ENCODE assay signal across 8 cellular contexts in genomic region chr18:58541137-58541788, GRCh38.
A peak's percentile ranks its signal among the peaks of the same experiment; 100 is the strongest.
DNase-seq lines count a peak whose midpoint lies in the region; ATAC-seq and TF ChIP-seq lines count a peak whose summit lies in the region.

No MANE protein-coding gene starts in this region.

- H3K27ac ChIP-seq in CD4-positive, CD25-positive, alpha-beta regulatory T cell (ENCODE audit: insufficient read depth, low read length, poor library complexity, severe bottlenecking) = no peak overlapping the region
- H3K27ac ChIP-seq in HCT116 (ENCODE audit: low read depth, low read length) (peak overlapping the region; percentile 63; the same call in 1 of the 2 replicates), iPS DF 6.9 (ENCODE audit: low read length) (no peak overlapping the region)

- H3K36me3 ChIP-seq in CD4-positive, CD25-positive, alpha-beta regulatory T cell (ENCODE audit: control insufficient read depth, insufficient read depth, low read length) = no peaks in the 10 kb centered on the region
- H3K36me3 ChIP-seq in HCT116 (ENCODE audit: control insufficient read depth in 1 of 2, insufficient read depth in 2 of 2, low read length in 2 of 2) = no peaks in the 10 kb centered on the region
- no peaks in the 10 kb centered on the region for H3K36me3 ChIP-seq in iPS DF 6.9 (ENCODE audit: control insufficient read depth, insufficient read depth, low read length)

- peak overlapping the region; percentile 45 to 80 (median 60) for H3K27ac Mint-ChIP-seq in CD4-positive, CD25-positive, alpha-beta regulatory T cell
- H3K27ac Mint-ChIP-seq in activated B cell treated with CpG ODN at 0.5 μM for 24 hours = peak overlapping the region; percentile 30

- no peak for TF ChIP-seq POLR2A in HCT116 (IDR thresholded peaks at IDR 0.05; ENCODE audit: borderline replicate concordance, extremely low read depth, insufficient read depth, insufficient read length)

- no peaks in the 10 kb centered on the region for H3K9me2 ChIP-seq in HCT116 (ENCODE audit: insufficient read depth)

- H4K20me1 ChIP-seq in HCT116 (ENCODE audit: insufficient read depth) = no peaks in the 10 kb centered on the region

- H3K4me3 Mint-ChIP-seq in CD4-positive, CD25-positive, alpha-beta regulatory T cell = no peak overlapping the region
- peak overlapping the region; percentile 55 for H3K4me3 Mint-ChIP-seq in activated B cell treated with CpG ODN at 0.5 μM for 24 hours

- no peak for ATAC-seq in CD4-positive, CD25-positive, alpha-beta regulatory T cell (ENCODE audit: low read depth in 2 of 2)
- ATAC-seq in HCT116 = peak; percentile 79
- ATAC-seq in activated B cell treated with CpG ODN at 0.5 μM for 24 hours (ENCODE audit: low read depth) = no peak

- peaks cover 0 to 3% (median 0%) of the 10 kb centered on the region in 7 donors for H3K9me3 Mint-ChIP-seq in CD4-positive, CD25-positive, alpha-beta regulatory T cell
- H3K9me3 Mint-ChIP-seq in activated B cell treated with CpG ODN at 0.5 μM for 24 hours = no peaks in the 10 kb centered on the region

- RAD21 ChIA-PET in HCT116 (lab: Charles Lee; ENCODE audit: low non-redundant PET in 1 of 2, low total read pairs in 2 of 2, uncharacterized antibody in 2 of 2, unreplicated experiment in 2 of 2) = no interaction called here

- peaks cover 10 to 34% (median 20%) of the 10 kb centered on the region in 4 donors for H3K4me1 Mint-ChIP-seq in CD4-positive, CD25-positive, alpha-beta regulatory T cell
- peaks cover 69% of the 10 kb centered on the region for H3K4me1 Mint-ChIP-seq in activated B cell treated with CpG ODN at 0.5 μM for 24 hours

- H2AFZ ChIP-seq in HCT116 (ENCODE audit: low read depth, low read length, poor library complexity, severe bottlenecking) = peak overlapping the region; percentile 52

- 100% methylated on average over 2 of the region's 13 CpGs for WGBS in iPS DF 6.9 (ENCODE audit: insufficient coverage, insufficient read length)

- H3K36me3 Mint-ChIP-seq in CD4-positive, CD25-positive, alpha-beta regulatory T cell = no peaks in the 10 kb centered on the region
- H3K36me3 Mint-ChIP-seq in activated B cell treated with CpG ODN at 0.5 μM for 24 hours (ENCODE audit: low read depth) = no peaks in the 10 kb centered on the region

- peak overlapping the region; percentile 73 for H3K4me2 ChIP-seq in HCT116 (ENCODE audit: low read length)

- no peaks in the 10 kb centered on the region for H3K27me3 Mint-ChIP-seq in CD4-positive, CD25-positive, alpha-beta regulatory T cell
- H3K27me3 Mint-ChIP-seq in activated B cell treated with CpG ODN at 0.5 μM for 24 hours = no peaks in the 10 kb centered on the region

- peak; percentile 37 to 53 (median 44); a peak in 4 of 6 replicates for TF ChIP-seq CTCF in HCT116 (IDR thresholded peaks at IDR 0.05 in 2 of 3, conservative IDR thresholded peaks at IDR 0.05 in 1 of 3; ENCODE audit: borderline replicate concordance in 1 of 3, insufficient read depth in 1 of 3, low read depth in 2 of 3, low read length in 2 of 3)
- no peak for TF ChIP-seq CTCF in activated B cell treated with CpG ODN at 0.5 μM for 24 hours (IDR thresholded peaks at IDR 0.05)

- H3K79me2 ChIP-seq in HCT116 (ENCODE audit: insufficient read depth, low read length) = no peaks in the 10 kb centered on the region

- POLR2A ChIA-PET in HCT116 (lab: Charles Lee) (interaction anchor here (2.8 kb wide), 1 partner anchor 129 kb away, joined by 24 read pairs; the partner anchor contains the start of gene MALT1), activated B cell treated with CpG ODN at 0.5 μM for 24 hours (lab: Charles Lee) (interaction anchor here (0.5 to 10.8 kb wide), 4 partner anchors 10 to 1308 kb away, joined by 3 to 93 read pairs (median 9); partner anchors contain the start of gene MALT1)

- TF ChIP-seq RAD21 in HCT116 (IDR thresholded peaks at IDR 0.05; ENCODE audit: low read depth) = peak; percentile 64

- DNase-seq in CD4-positive, CD25-positive, alpha-beta regulatory T cell = peak in 1 of 3 donors; percentile 62
- DNase-seq in HCT116 (ENCODE audit: low read depth, low spot score) (peak; percentile 74), activated B cell treated with CpG ODN at 0.5 μM for 24 hours (no peak), iPS DF 6.9 (ENCODE audit: low read depth, low spot score) (peak; percentile 61), NCI-H1048 (lab: John Stamatoyannopoulos, UW) (no peak), NCI-H1105 (lab: John Stamatoyannopoulos, UW) (no peak), NCI-H1092 treated with DMSO at 0.1 percent for 48 hours (lab: John Stamatoyannopoulos, UW) (no peak), NOMO-1 treated with DMSO at 0.1 percent for 48 hours (lab: John Stamatoyannopoulos, UW; ENCODE audit: unreplicated experiment) (no peak)

- no TSS peak for BruUV-seq in HCT116 (replicated peaks; lab: Mats Ljungman, UMichigan)

- CTCF ChIA-PET in HCT116 (lab: Charles Lee) = interaction anchor here (0.8 to 1.5 kb wide), 5 partner anchors 11 to 223 kb away, joined by 3 to 13 read pairs (median 3); no protein-coding TSS in a partner anchor
- CTCF ChIA-PET in activated B cell treated with CpG ODN at 0.5 μM for 24 hours (lab: Charles Lee) = interaction anchor here (1.1 to 1.9 kb wide), 3 partner anchors 11 to 129 kb away, joined by 3 to 9 read pairs (median 7); partner anchors contain the start of gene MALT1

- H3K27me3 ChIP-seq in CD4-positive, CD25-positive, alpha-beta regulatory T cell (ENCODE audit: control insufficient read depth, insufficient read depth, low read length) = no peaks in the 10 kb centered on the region
- H3K27me3 ChIP-seq in HCT116 (ENCODE audit: insufficient read depth, low read length) (no peaks in the 10 kb centered on the region), iPS DF 6.9 (ENCODE audit: control insufficient read depth, insufficient read depth, low read length) (no peaks in the 10 kb centered on the region)

- H3K9ac ChIP-seq in HCT116 (ENCODE audit: low read length) = peak overlapping the region; percentile 41

- peaks cover 6% of the 10 kb centered on the region for H3K4me1 ChIP-seq in CD4-positive, CD25-positive, alpha-beta regulatory T cell (ENCODE audit: control insufficient read depth, insufficient read depth, low read length, poor library complexity, severe bottlenecking)
- peaks cover 26 to 75% of the 10 kb centered on the region in 2 experiments for H3K4me1 ChIP-seq in HCT116 (ENCODE audit: control insufficient read depth in 1 of 2, insufficient read depth in 2 of 2, low read length in 2 of 2)
- no peaks in the 10 kb centered on the region for H3K4me1 ChIP-seq in iPS DF 6.9 (ENCODE audit: control insufficient read depth, insufficient read depth, low read length)

- no peak overlapping the region for H3K4me3 ChIP-seq in CD4-positive, CD25-positive, alpha-beta regulatory T cell (ENCODE audit: low read depth, low read length)
- peak overlapping the region; percentile 2 to 36; a peak in 2 of 4 replicates for H3K4me3 ChIP-seq in HCT116 (replicated peaks in 1 of 2; ENCODE audit: low read depth in 1 of 2, low read length in 2 of 2)
- no peak overlapping the region for H3K4me3 ChIP-seq in iPS DF 6.9 (ENCODE audit: low read length)

- H3K9me3 ChIP-seq in CD4-positive, CD25-positive, alpha-beta regulatory T cell (ENCODE audit: control insufficient read depth in 2 of 2, low read length in 2 of 2) = no peaks in the 10 kb centered on the region
- H3K9me3 ChIP-seq in HCT116 (ENCODE audit: control insufficient read depth in 1 of 2, insufficient read depth in 1 of 2, low read depth in 1 of 2, low read length in 2 of 2) (no peaks in the 10 kb centered on the region), iPS DF 6.9 (ENCODE audit: control insufficient read depth, insufficient read depth, low read length) (no peaks in the 10 kb centered on the region)

- intact Hi-C loops in HCT116 (cut with micrococcal nuclease) = loop anchor here (1.0 kb wide), 2 partner anchors 126 to 130 kb away; partner anchors contain the start of gene MALT1
- intact Hi-C loops in activated B cell treated with CpG ODN at 0.5 μM for 24 hours (cut with micrococcal nuclease) = no loop called here

TF ChIP-seq in HCT116, 20 proteins besides CTCF, POLR2A, EP300 and RAD21 (continues in another document):
- TF ChIP-seq ELF1 (IDR thresholded peaks at IDR 0.05; ENCODE audit: borderline replicate concordance, low read depth) (no peak), MAX (IDR thresholded peaks at IDR 0.05) (no peak), SP1 (IDR thresholded peaks at IDR 0.05; ENCODE audit: low read depth) (no peak), CEBPB (IDR thresholded peaks at IDR 0.05; ENCODE audit: low read depth) (no peak), ATF3 (IDR thresholded peaks at IDR 0.05) (no peak), REST (IDR thresholded peaks at IDR 0.05; ENCODE audit: low read depth) (no peak), TCF7L2 (IDR thresholded peaks at IDR 0.05; ENCODE audit: borderline replicate concordance, extremely low read depth, insufficient read depth, insufficient read length) (no peak)

Comparison
In these comparisons a context has a peak if more than half of its experiments do, and no peak if none do; other contexts are left out.
1. DNase-seq: peak in HCT116 (single experiment) and iPS DF 6.9 (single experiment); none in activated B cell treated with CpG ODN at 0.5 μM for 24 hours (single experiment), NCI-H1048 (single experiment), NCI-H1105 (single experiment), NCI-H1092 treated with DMSO at 0.1 percent for 48 hours (single experiment) and NOMO-1 treated with DMSO at 0.1 percent for 48 hours (single experiment).
2. H3K4me3 ChIP-seq: peak in HCT116 (2 of 2); none in CD4-positive, CD25-positive, alpha-beta regulatory T cell (single experiment) and iPS DF 6.9 (single experiment).